Comparison of ENCODE assay signal across 1 cellular context in the genomic region with DNA sequence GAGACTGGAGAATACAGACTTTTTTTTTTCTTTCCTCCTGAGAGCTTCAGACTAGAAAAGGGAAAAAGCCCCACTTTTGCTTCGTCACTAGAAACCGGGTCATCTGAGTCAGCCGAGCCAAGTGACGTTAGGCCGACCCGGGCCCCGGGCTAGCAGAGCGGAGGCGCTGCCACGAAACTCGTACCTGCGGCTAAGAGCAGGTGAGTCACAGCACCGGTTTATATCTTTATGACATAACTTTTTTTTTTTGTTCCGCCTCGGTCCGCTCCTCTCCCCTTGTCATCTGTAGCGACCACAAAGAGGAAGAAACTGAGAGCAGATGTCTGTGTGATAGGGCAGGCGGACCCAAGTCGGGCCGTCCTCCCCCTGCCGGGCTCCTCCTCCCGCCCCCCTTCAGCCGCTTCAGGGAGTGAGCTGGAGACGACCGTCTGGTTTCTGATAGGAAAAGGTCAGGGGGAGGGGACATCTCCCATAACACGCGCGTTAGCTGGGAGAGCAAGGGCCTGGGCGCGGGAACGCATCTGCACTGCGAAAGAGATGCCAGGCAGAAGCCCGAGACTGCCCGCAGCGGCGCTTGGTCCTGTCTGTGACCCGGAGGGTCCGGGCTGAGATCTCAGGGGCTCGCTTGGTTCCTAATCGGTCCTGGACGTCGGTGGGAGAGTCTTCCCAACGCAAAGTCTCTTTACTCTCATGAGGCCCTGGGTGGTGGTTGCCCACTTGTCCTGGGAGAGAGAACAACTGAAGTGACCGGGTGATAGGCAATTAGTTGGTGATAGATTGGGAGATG.
TF ChIP-seq lines count a peak whose summit lies in the region.

No MANE protein-coding gene starts in this region.

TF ChIP-seq in HEK293, 187 proteins besides CTCF, POLR2A, EP300 and RAD21 (continued from another document):
- TF ChIP-seq, protein P1, sequence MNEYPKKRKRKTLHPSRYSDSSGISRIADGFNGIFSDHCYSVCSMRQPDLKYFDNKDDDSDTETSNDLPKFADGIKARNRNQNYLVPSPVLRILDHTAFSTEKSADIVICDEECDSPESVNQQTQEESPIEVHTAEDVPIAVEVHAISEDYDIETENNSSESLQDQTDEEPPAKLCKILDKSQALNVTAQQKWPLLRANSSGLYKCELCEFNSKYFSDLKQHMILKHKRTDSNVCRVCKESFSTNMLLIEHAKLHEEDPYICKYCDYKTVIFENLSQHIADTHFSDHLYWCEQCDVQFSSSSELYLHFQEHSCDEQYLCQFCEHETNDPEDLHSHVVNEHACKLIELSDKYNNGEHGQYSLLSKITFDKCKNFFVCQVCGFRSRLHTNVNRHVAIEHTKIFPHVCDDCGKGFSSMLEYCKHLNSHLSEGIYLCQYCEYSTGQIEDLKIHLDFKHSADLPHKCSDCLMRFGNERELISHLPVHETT (tag by site-specific recombination; IDR thresholded peaks at IDR 0.05): peak; percentile 27; the same call in 1 of the 2 replicates
- TF ChIP-seq, protein P2, sequence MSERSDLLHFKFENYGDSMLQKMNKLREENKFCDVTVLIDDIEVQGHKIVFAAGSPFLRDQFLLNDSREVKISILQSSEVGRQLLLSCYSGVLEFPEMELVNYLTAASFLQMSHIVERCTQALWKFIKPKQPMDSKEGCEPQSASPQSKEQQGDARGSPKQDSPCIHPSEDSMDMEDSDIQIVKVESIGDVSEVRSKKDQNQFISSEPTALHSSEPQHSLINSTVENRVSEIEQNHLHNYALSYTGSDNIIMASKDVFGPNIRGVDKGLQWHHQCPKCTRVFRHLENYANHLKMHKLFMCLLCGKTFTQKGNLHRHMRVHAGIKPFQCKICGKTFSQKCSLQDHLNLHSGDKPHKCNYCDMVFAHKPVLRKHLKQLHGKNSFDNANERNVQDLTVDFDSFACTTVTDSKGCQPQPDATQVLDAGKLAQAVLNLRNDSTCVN (tag by site-specific recombination; optimal IDR thresholded peaks at IDR 0.05): peak; percentile 53
- 0 out of 2 replicates have a peak, but pooled peaks have one; percentile 44 for TF ChIP-seq ZBTB17 (tag by site-specific recombination; IDR thresholded peaks at IDR 0.05)
- TF ChIP-seq ZNF76 (tag by site-specific recombination; IDR thresholded peaks at IDR 0.05; ENCODE audit: borderline replicate concordance, low read depth): 0 out of 2 replicates have a peak, but pooled peaks have one; percentile 46
- TF ChIP-seq ZNF121 (tag by site-specific recombination; IDR thresholded peaks at IDR 0.05): no peak
- peak; percentile 76 for TF ChIP-seq SP2 (tag by site-specific recombination; IDR thresholded peaks at IDR 0.05)
- TF ChIP-seq, protein P3, sequence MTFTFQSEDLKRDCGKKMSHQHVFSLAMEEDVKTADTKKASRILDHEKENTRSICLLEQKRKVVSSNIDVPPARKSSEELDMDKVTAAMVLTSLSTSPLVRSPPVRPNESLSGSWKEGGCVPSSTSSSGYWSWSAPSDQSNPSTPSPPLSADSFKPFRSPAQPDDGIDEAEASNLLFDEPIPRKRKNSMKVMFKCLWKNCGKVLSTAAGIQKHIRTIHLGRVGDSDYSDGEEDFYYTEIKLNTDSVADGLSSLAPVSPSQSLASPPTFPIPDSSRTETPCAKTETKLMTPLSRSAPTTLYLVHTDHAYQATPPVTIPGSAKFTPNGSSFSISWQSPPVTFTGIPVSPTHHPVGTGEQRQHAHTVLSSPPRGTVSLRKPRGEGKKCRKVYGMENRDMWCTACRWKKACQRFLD (tag by site-specific recombination; IDR thresholded peaks at IDR 0.05): no peak
- peak; percentile 12; the same call in 1 of the 2 replicates for TF ChIP-seq ZNF837 (tag by site-specific recombination; IDR thresholded peaks at IDR 0.05)
- TF ChIP-seq ZNF24 (tag by site-specific recombination; IDR thresholded peaks at IDR 0.05): peak; percentile 28; the same call in 1 of the 2 replicates
- TF ChIP-seq ZNF202 (tag by site-specific recombination; IDR thresholded peaks at IDR 0.05; ENCODE audit: borderline replicate concordance): no peak
- 0 out of 2 replicates have a peak, but pooled peaks have one; percentile 29 for TF ChIP-seq ZNF324 (tag by site-specific recombination; IDR thresholded peaks at IDR 0.05)
- peak; percentile 60 for TF ChIP-seq ZBTB8A (tag by site-specific recombination; IDR thresholded peaks at IDR 0.05)
- no peak for TF ChIP-seq ZFP3 (tag by site-specific recombination; IDR thresholded peaks at IDR 0.05; ENCODE audit: low read depth)
- TF ChIP-seq, protein P4, sequence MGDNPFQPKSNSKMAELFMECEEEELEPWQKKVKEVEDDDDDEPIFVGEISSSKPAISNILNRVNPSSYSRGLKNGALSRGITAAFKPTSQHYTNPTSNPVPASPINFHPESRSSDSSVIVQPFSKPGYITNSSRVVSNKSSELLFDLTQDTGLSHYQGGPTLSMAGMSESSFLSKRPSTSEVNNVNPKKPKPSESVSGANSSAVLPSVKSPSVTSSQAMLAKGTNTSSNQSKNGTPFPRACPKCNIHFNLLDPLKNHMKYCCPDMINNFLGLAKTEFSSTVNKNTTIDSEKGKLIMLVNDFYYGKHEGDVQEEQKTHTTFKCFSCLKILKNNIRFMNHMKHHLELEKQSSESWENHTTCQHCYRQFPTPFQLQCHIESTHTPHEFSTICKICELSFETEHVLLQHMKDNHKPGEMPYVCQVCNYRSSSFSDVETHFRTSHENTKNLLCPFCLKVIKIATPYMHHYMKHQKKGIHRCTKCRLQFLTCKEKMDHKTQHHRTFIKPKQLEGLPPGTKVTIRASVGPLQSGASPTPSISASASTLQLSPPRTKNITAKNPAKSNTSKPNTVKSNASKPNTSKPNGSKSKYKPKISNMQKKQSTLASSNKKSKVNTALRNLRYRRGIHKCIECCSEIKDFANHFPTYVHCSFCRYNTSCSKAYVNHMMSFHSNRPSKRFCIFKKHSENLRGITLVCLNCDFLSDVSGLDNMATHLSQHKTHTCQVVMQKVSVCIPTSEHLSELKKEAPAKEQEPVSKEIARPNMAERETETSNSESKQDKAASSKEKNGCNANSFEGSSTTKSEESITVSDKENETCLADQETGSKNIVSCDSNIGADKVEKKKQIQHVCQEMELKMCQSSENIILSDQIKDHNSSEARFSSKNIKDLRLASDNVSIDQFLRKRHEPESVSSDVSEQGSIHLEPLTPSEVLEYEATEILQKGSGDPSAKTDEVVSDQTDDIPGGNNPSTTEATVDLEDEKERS (tag by site-specific recombination; IDR thresholded peaks at IDR 0.05): no peak
- TF ChIP-seq ZNF221 (tag by site-specific recombination; IDR thresholded peaks at IDR 0.05; ENCODE audit: borderline replicate concordance): no peak
- peak; percentile 25; the same call in 1 of the 2 replicates for TF ChIP-seq KLF8 (tag by site-specific recombination; IDR thresholded peaks at IDR 0.05)
- TF ChIP-seq ZBTB20 (tag by site-specific recombination; IDR thresholded peaks at IDR 0.05): peak; percentile 91
- TF ChIP-seq ZNF610 (tag by site-specific recombination; IDR thresholded peaks at IDR 0.05; ENCODE audit: borderline replicate concordance): 0 out of 2 replicates have a peak, but pooled peaks have one; percentile 12
- 0 out of 2 replicates have a peak, but pooled peaks have one; percentile 15 for TF ChIP-seq KLF16 (tag by site-specific recombination; IDR thresholded peaks at IDR 0.05)
- TF ChIP-seq PRDM1 (tag by site-specific recombination; IDR thresholded peaks at IDR 0.05): 0 out of 2 replicates have a peak, but pooled peaks have one; percentile 5
- TF ChIP-seq IKZF3 (tag by site-specific recombination; IDR thresholded peaks at IDR 0.05): peak; percentile 59; the same call in 1 of the 2 replicates
- TF ChIP-seq, protein P5, sequence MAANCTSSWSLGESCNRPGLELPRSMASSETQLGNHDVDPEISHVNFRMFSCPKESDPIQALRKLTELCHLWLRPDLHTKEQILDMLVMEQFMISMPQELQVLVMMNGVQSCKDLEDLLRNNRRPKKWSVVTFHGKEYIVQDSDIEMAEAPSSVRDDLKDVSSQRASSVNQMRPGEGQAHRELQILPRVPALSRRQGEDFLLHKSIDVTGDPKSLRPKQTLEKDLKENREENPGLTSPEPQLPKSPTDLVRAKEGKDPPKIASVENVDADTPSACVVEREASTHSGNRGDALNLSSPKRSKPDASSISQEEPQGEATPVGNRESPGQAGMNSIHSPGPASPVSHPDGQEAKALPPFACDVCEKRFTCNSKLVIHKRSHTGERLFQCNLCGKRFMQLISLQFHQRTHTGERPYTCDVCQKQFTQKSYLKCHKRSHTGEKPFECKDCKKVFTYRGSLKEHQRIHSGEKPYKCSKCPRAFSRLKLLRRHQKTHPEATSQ (tag by site-specific recombination; IDR thresholded peaks at IDR 0.05): 0 out of 2 replicates have a peak, but pooled peaks have one; percentile 14
- peak; percentile 86 for TF ChIP-seq ZEB2 (tag by site-specific recombination; IDR thresholded peaks at IDR 0.05)
- TF ChIP-seq KLF7 (tag by site-specific recombination; IDR thresholded peaks at IDR 0.05; ENCODE audit: borderline replicate concordance): peak; percentile 19; the same call in 1 of the 2 replicates
- peak; percentile 80 for TF ChIP-seq SP3 (tag by site-specific recombination; IDR thresholded peaks at IDR 0.05)
- TF ChIP-seq, protein P6, sequence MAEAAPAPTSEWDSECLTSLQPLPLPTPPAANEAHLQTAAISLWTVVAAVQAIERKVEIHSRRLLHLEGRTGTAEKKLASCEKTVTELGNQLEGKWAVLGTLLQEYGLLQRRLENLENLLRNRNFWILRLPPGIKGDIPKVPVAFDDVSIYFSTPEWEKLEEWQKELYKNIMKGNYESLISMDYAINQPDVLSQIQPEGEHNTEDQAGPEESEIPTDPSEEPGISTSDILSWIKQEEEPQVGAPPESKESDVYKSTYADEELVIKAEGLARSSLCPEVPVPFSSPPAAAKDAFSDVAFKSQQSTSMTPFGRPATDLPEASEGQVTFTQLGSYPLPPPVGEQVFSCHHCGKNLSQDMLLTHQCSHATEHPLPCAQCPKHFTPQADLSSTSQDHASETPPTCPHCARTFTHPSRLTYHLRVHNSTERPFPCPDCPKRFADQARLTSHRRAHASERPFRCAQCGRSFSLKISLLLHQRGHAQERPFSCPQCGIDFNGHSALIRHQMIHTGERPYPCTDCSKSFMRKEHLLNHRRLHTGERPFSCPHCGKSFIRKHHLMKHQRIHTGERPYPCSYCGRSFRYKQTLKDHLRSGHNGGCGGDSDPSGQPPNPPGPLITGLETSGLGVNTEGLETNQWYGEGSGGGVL (tag by site-specific recombination; IDR thresholded peaks at IDR 0.05): peak; percentile 69
- TF ChIP-seq ZNF335 (tag by site-specific recombination; conservative IDR thresholded peaks at IDR 0.05): peak; percentile 91
- 0 out of 2 replicates have a peak, but pooled peaks have one; percentile 20 for TF ChIP-seq ZNF366 (tag by site-specific recombination; conservative IDR thresholded peaks at IDR 0.05)
- TF ChIP-seq ZNF48 (tag by site-specific recombination; IDR thresholded peaks at IDR 0.05): no peak
- TF ChIP-seq ZNF558 (tag by site-specific recombination; IDR thresholded peaks at IDR 0.05): no peak
- TF ChIP-seq ZNF350 (tag by site-specific recombination; IDR thresholded peaks at IDR 0.05): no peak
- TF ChIP-seq, protein P7, sequence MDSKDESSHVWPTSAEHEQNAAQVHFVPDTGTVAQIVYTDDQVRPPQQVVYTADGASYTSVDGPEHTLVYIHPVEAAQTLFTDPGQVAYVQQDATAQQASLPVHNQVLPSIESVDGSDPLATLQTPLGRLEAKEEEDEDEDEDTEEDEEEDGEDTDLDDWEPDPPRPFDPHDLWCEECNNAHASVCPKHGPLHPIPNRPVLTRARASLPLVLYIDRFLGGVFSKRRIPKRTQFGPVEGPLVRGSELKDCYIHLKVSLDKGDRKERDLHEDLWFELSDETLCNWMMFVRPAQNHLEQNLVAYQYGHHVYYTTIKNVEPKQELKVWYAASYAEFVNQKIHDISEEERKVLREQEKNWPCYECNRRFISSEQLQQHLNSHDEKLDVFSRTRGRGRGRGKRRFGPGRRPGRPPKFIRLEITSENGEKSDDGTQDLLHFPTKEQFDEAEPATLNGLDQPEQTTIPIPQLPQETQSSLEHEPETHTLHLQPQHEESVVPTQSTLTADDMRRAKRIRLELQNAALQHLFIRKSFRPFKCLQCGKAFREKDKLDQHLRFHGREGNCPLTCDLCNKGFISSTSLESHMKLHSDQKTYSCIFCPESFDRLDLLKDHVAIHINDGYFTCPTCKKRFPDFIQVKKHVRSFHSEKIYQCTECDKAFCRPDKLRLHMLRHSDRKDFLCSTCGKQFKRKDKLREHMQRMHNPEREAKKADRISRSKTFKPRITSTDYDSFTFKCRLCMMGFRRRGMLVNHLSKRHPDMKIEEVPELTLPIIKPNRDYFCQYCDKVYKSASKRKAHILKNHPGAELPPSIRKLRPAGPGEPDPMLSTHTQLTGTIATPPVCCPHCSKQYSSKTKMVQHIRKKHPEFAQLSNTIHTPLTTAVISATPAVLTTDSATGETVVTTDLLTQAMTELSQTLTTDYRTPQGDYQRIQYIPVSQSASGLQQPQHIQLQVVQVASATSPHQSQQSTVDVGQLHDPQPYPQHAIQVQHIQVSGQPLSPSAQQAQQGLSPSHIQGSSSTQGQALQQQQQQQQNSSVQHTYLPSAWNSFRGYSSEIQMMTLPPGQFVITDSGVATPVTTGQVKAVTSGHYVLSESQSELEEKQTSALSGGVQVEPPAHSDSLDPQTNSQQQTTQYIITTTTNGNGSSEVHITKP (tag by site-specific recombination; IDR thresholded peaks at IDR 0.05): peak; percentile 66; the same call in 1 of the 2 replicates
- 0 out of 2 replicates have a peak, but pooled peaks have one; percentile 6 for TF ChIP-seq ZNF184 (tag by site-specific recombination; IDR thresholded peaks at IDR 0.05)
- no peak for TF ChIP-seq GLI4 (tag by site-specific recombination; IDR thresholded peaks at IDR 0.05)
- no peak for TF ChIP-seq ZFHX2 (tag by site-specific recombination; conservative IDR thresholded peaks at IDR 0.05)
- 0 out of 2 replicates have a peak, but pooled peaks have one; percentile 54 for TF ChIP-seq ZXDB (tag by site-specific recombination; IDR thresholded peaks at IDR 0.05)
- TF ChIP-seq, protein P8, sequence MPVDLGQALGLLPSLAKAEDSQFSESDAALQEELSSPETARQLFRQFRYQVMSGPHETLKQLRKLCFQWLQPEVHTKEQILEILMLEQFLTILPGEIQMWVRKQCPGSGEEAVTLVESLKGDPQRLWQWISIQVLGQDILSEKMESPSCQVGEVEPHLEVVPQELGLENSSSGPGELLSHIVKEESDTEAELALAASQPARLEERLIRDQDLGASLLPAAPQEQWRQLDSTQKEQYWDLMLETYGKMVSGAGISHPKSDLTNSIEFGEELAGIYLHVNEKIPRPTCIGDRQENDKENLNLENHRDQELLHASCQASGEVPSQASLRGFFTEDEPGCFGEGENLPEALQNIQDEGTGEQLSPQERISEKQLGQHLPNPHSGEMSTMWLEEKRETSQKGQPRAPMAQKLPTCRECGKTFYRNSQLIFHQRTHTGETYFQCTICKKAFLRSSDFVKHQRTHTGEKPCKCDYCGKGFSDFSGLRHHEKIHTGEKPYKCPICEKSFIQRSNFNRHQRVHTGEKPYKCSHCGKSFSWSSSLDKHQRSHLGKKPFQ (tag by site-specific recombination; IDR thresholded peaks at IDR 0.05): no peak
- TF ChIP-seq ZNF341 (tag by site-specific recombination; IDR thresholded peaks at IDR 0.05; ENCODE audit: low read depth): peak; percentile 78
